10 cellular contexts compared by ENCODE assay signal in the genomic region with DNA sequence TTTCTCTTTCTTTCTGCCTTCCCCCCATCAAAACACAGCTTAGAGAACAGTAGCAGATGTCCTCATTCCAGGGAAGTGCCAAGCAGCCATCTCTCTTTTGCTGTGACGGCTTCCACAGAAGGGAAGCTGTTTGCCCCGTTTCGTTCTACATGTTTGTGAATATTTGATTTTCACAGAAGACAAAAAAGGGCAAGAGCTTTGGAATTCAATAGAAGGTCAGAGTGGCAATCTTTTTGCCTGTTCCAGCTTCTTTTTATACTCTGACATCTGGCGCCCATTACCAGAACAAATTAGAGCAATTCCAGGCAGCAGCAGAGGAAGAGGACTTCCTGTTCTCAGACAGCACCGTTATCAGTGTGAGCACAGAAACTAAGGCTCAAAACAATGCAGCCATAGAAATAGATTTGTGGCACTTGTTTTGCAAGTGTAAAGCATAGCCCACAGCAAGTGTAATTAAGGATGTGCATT.
DNase-seq lines count a peak whose midpoint lies in the region; ATAC-seq and TF ChIP-seq lines count a peak whose summit lies in the region.
"Had no signal": no experiment of that assay in that cellular context is flagged by ENCODE, and none has a peak within 500 bp of the region (broad histone marks: within the 10 kb centered on the region; RNA-seq: fewer than 3 reads in every experiment).

No MANE protein-coding gene starts in this region.

- intact Hi-C loops in left cardiac atrium (cut with DNase I) (no loop called here), sigmoid colon (cut with DNase I) (no loop called here)

- DNase-seq in NCI-H1694 (lab: John Stamatoyannopoulos, UW) (peak; percentile 60), amygdala (lab: John Stamatoyannopoulos, UW) (peak in 38 of 56 donors; percentile 1 to 80 (median 21)), left cardiac atrium (no peak), sigmoid colon (no peak), MV-4-11 (lab: John Stamatoyannopoulos, UW) (no peak), 8988T (no peak), NCI-H526 (lab: John Stamatoyannopoulos, UW) (no peak)
- DNase-seq: activated CD4-positive, CD25-positive, alpha-beta regulatory T cell; aorta had no signal

- peaks cover 0 to 6% (median 2%) of the 10 kb centered on the region in 4 donors for H3K9me3 ChIP-seq in sigmoid colon

- 11 to 30% methylated on average over 5 of the region's 5 CpGs for WGBS in sigmoid colon, 2 donors

- H3K4me1 ChIP-seq in sigmoid colon = no peaks in the 10 kb centered on the region

- peak overlapping the region in 2 of 4 donors; percentile 14 to 46 for H3K27ac ChIP-seq in sigmoid colon

- TF ChIP-seq CTCF in sigmoid colon (IDR thresholded peaks at IDR 0.05) = no peak

- H3K36me3 ChIP-seq in sigmoid colon = no peaks in the 10 kb centered on the region

- no peaks in the 10 kb centered on the region for H3K27me3 ChIP-seq in sigmoid colon

- peak overlapping the region in 3 of 4 donors; percentile 1 to 18 (median 10) for H3K4me3 ChIP-seq in sigmoid colon

- ATAC-seq in left cardiac atrium = peak; percentile 80 to 84
- ATAC-seq in HG02571 (IDR thresholded peaks at IDR 0.05; ENCODE audit: unreplicated experiment) = no peak

- TF ChIP-seq POLR2A in sigmoid colon (IDR thresholded peaks at IDR 0.05) = peak in 1 of 2 donors; percentile 19

- TF ChIP-seq EP300 in sigmoid colon (IDR thresholded peaks at IDR 0.05) = peak in 1 of 4 donors; percentile 4

Comparison
In these comparisons a context has a peak if more than half of its experiments do, and no peak if none do; other contexts are left out.
1. DNase-seq: peak in NCI-H1694 (single experiment) and amygdala (38 of 56); none in left cardiac atrium (single experiment), sigmoid colon (single experiment), MV-4-11 (single experiment), 8988T (single experiment) and NCI-H526 (0 of 2).